9 cellular contexts compared by ENCODE assay signal in genomic region chr7:156816943-156817572, GRCh38.
A peak's percentile ranks its signal among the peaks of the same experiment; 100 is the strongest.
DNase-seq lines count a peak whose midpoint lies in the region; ATAC-seq and TF ChIP-seq lines count a peak whose summit lies in the region.
"Had no signal": no experiment of that assay in that cellular context is flagged by ENCODE, and none has a peak within 500 bp of the region (broad histone marks: within the 10 kb centered on the region; RNA-seq: fewer than 3 reads in every experiment).

No MANE protein-coding gene starts in this region.

- ATAC-seq in heart left ventricle = no peak
- no peak for ATAC-seq in left ventricle myocardium superior
- ATAC-seq in upper lobe of right lung = no peak
- ATAC-seq in GM18873 (IDR thresholded peaks at IDR 0.05; ENCODE audit: low FRiP score, unreplicated experiment) = no peak

- H3K27ac ChIP-seq in heart left ventricle (no peak overlapping the region), OCI-LY7 (ENCODE audit: low read depth, low read length, poor library complexity, severe bottlenecking) (no peak overlapping the region), upper lobe of right lung (no peak overlapping the region)
- H3K27ac ChIP-seq: epithelial cell of prostate had no signal

- 95 to 99% (median 97%) methylated on average over 1 of the region's 1 CpG for WGBS in heart left ventricle, 4 donors

- POLR2A ChIA-PET in OCI-LY7 (lab: Charles Lee) = interaction anchor here (0.6 to 0.8 kb wide), 3 partner anchors 12 to 36 kb away, joined by 3 to 5 read pairs (median 3); no protein-coding TSS in a partner anchor

- intact Hi-C loops in heart left ventricle (cut with DNase I) (loop anchor here in 5 of 10 donors (5.0 to 10.0 kb wide), 2 partner anchors 1012 to 1020 kb away; no protein-coding TSS in a partner anchor), left ventricle myocardium superior (cut with micrococcal nuclease) (no loop called here), OCI-LY7 (cut with micrococcal nuclease; ENCODE audit: unreplicated experiment) (loop anchor here (10.0 kb wide), 1 partner anchor 172 kb away; the partner anchor contains the start of gene RNF32), upper lobe of right lung (cut with DNase I) (no loop called here)

- H3K9me2 ChIP-seq in OCI-LY7 (ENCODE audit: insufficient read depth, low read length) = no peaks in the 10 kb centered on the region

- no TSS peak for BruUV-seq in OCI-LY7 (replicated peaks; lab: Mats Ljungman, UMichigan)

- H3K4me2 ChIP-seq in OCI-LY7 (ENCODE audit: low read length) = no peak overlapping the region

- H2AFZ ChIP-seq in OCI-LY7 (ENCODE audit: low read length) = no peak overlapping the region

- H3K79me2 ChIP-seq in OCI-LY7 (ENCODE audit: insufficient read depth, low read depth, low read length) = no peaks in the 10 kb centered on the region

- H4K20me1 ChIP-seq in OCI-LY7 (ENCODE audit: insufficient read depth, low read length) = no peaks in the 10 kb centered on the region

- TF ChIP-seq POLR2A in heart left ventricle (IDR thresholded peaks at IDR 0.05) = no peak

- H3K4me1 ChIP-seq in heart left ventricle (no peaks in the 10 kb centered on the region), OCI-LY7 (ENCODE audit: insufficient read depth, low read length, poor library complexity, severe bottlenecking) (peaks cover 5% of the 10 kb centered on the region), upper lobe of right lung (no peaks in the 10 kb centered on the region)

- H3K9me3 ChIP-seq in heart left ventricle (no peaks in the 10 kb centered on the region), OCI-LY7 (ENCODE audit: low read length) (no peaks in the 10 kb centered on the region), upper lobe of right lung (no peaks in the 10 kb centered on the region)

- peak in 10 of 12 donors; percentile 17 to 52 (median 33) for TF ChIP-seq CTCF in heart left ventricle (IDR thresholded peaks at IDR 0.05)
- peak; percentile 88 for TF ChIP-seq CTCF in OCI-LY7 (conservative IDR thresholded peaks at IDR 0.05; ENCODE audit: low read length)
- TF ChIP-seq CTCF in upper lobe of right lung (IDR thresholded peaks at IDR 0.05) = peak; percentile 42

- no peaks in the 10 kb centered on the region for H3K27me3 ChIP-seq in heart left ventricle
- H3K27me3 ChIP-seq in upper lobe of right lung = no peaks in the 10 kb centered on the region

- CTCF ChIA-PET in OCI-LY7 (lab: Charles Lee; ENCODE audit: unreplicated experiment) = no interaction called here

- DNase-seq in heart left ventricle (no peak), left ventricle myocardium superior (no peak), OCI-LY7 (ENCODE audit: low spot score) (peak; percentile 33), fibroblast of gingiva (ENCODE audit: low read depth) (peak; percentile 5), upper lobe of right lung (no peak), foreskin melanocyte (no peak), NCI-H187 (lab: John Stamatoyannopoulos, UW) (no peak)

- peaks cover 0 to 14% (median 5%) of the 10 kb centered on the region in 9 donors for H3K36me3 ChIP-seq in heart left ventricle
- H3K36me3 ChIP-seq in OCI-LY7 (ENCODE audit: insufficient read depth, low read length) = peaks cover 16% of the 10 kb centered on the region; the same call in 1 of the 2 replicates
- peaks cover 3% of the 10 kb centered on the region for H3K36me3 ChIP-seq in upper lobe of right lung

- H3K4me3 ChIP-seq in heart left ventricle (no peak overlapping the region), OCI-LY7 (ENCODE audit: low read depth, low read length, poor library complexity, severe bottlenecking) (no peak overlapping the region), upper lobe of right lung (no peak overlapping the region)

Comparison
In these comparisons a context has a peak if more than half of its experiments do, and no peak if none do; other contexts are left out.
1. DNase-seq: peak in OCI-LY7 (single experiment) and fibroblast of gingiva (single experiment); none in heart left ventricle (0 of 5), left ventricle myocardium superior (single experiment), upper lobe of right lung (single experiment), foreskin melanocyte (single experiment) and NCI-H187 (0 of 2).
2. CTCF ChIP-seq: peak in every context shown above with its lines; median percentile 88 in OCI-LY7; 42 in upper lobe of right lung; 33 in heart left ventricle.